In the genomic region with DNA sequence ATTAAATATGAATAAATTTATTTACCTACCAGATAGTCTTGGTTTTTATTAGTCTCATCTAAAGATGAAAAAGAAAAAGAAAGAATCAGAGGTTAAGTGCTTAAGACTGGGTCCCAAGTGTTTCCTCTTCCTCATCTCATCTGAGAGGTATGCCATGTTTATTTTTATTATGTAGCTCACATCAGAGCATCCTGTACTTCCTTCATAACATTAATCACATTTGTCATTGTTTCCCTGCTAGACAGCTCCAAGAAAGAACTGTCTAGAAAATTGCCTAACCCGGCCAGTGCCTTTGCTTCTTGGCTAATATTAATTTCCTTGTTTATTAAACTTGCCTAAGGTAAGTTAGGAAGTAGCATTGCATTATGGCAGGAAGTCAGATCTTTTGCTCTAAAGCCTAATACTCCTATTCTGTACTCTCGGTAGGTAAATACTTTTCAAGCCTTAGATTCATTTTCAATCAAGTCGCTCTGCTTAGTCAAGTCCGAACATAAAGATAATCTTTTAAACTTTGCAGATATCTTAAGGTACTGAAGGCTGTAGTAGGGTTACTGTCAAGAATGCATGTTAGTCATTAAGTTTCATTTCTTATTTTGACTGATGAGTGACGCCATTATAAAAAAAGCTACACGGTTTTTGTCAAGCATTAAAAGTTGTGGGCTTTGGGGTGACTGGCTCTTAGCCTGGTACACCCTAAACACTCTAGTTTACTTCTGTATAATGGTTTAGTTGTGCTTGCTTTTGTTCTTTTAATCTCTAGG, we compare ENCODE assay signal across 11 cellular contexts. TPM values are rescaled to one million over a fixed set of nuclear protein-coding genes. Genes with fewer than 3 reads are reported as not detected.
A peak's percentile ranks its signal among the peaks of the same experiment; 100 is the strongest.
DNase-seq lines count a peak whose midpoint lies in the region; ATAC-seq lines count a peak whose summit lies in the region.
"Had no signal": no experiment of that assay in that cellular context is flagged by ENCODE, and none has a peak within 500 bp of the region (broad histone marks: within the 10 kb centered on the region; RNA-seq: fewer than 3 reads in every experiment).

No MANE protein-coding gene starts in this region.

- H3K9me3 Mint-ChIP-seq in activated naive CD4-positive, alpha-beta T cell treated with anti-CD3 and anti-CD28 coated beads, Interleukin-2, amount 10 ng/mL, durations not matched to agents 7 days and 5 days, result peaks cover 8% of the 10 kb centered on the region
- H3K9me3 Mint-ChIP-seq in immature natural killer cell, result peaks cover 0 to 4% (median 0%) of the 10 kb centered on the region in 6 donors

- DNase-seq in activated CD4-positive, CD25-positive, alpha-beta regulatory T cell treated with anti-CD3 and anti-CD28 coated beads, Interleukin-2, amount 50 U/mL, for 72 hours, result no peak
- no peak for DNase-seq in activated naive CD4-positive, alpha-beta T cell treated with anti-CD3 and anti-CD28 coated beads, Interleukin-2, amount 10 ng/mL, durations not matched to agents 7 days and 5 days
- DNase-seq in immature natural killer cell (no peak), iPS-NIHi7 (ENCODE audit: extremely low spot score) (no peak)
- DNase-seq: foreskin melanocyte, naive B cell, NCI-H446 treated with DMSO at 0.1 percent for 48 hours had no signal

- peaks cover 9% of the 10 kb centered on the region for H3K4me1 Mint-ChIP-seq in activated naive CD4-positive, alpha-beta T cell treated with anti-CD3 and anti-CD28 coated beads, Interleukin-2, amount 10 ng/mL, durations not matched to agents 7 days and 5 days
- peaks cover 18 to 37% of the 10 kb centered on the region in 2 donors for H3K4me1 Mint-ChIP-seq in immature natural killer cell

- ATAC-seq in activated CD4-positive, CD25-positive, alpha-beta regulatory T cell treated with anti-CD3 and anti-CD28 coated beads, Interleukin-2, amount 50 U/mL, for 24 hours, result peak; percentile 96 to 98
- peak; percentile 61 for ATAC-seq in GM19452 (IDR thresholded peaks at IDR 0.05; ENCODE audit: unreplicated experiment)
- no peak for ATAC-seq in HG02840 (IDR thresholded peaks at IDR 0.05; ENCODE audit: low FRiP score, unreplicated experiment)
- no peak for ATAC-seq in HG03565 (IDR thresholded peaks at IDR 0.05; ENCODE audit: unreplicated experiment)

- H3K27ac Mint-ChIP-seq in activated naive CD4-positive, alpha-beta T cell treated with anti-CD3 and anti-CD28 coated beads, Interleukin-2, amount 10 ng/mL, durations not matched to agents 7 days and 5 days, result peak overlapping the region; percentile 49
- H3K27ac Mint-ChIP-seq in immature natural killer cell, result peak overlapping the region in 4 of 6 donors; percentile 11 to 70 (median 25)

- H3K36me3 Mint-ChIP-seq in activated naive CD4-positive, alpha-beta T cell treated with anti-CD3 and anti-CD28 coated beads, Interleukin-2, amount 10 ng/mL, durations not matched to agents 7 days and 5 days, result peaks cover 37% of the 10 kb centered on the region
- H3K36me3 Mint-ChIP-seq in immature natural killer cell, result peaks cover 19 to 29% (median 26%) of the 10 kb centered on the region in 3 donors

- H3K4me3 Mint-ChIP-seq in activated naive CD4-positive, alpha-beta T cell treated with anti-CD3 and anti-CD28 coated beads, Interleukin-2, amount 10 ng/mL, durations not matched to agents 7 days and 5 days, result no peak overlapping the region
- peak overlapping the region in 1 of 5 donors; percentile 15 for H3K4me3 Mint-ChIP-seq in immature natural killer cell
- H3K4me3 Mint-ChIP-seq: naive B cell had no signal

- no peaks in the 10 kb centered on the region for H3K27me3 Mint-ChIP-seq in activated naive CD4-positive, alpha-beta T cell treated with anti-CD3 and anti-CD28 coated beads, Interleukin-2, amount 10 ng/mL, durations not matched to agents 7 days and 5 days
- no peaks in the 10 kb centered on the region for H3K27me3 Mint-ChIP-seq in immature natural killer cell (ENCODE audit: low read depth in 3 of 3)
- H3K27me3 Mint-ChIP-seq: naive B cell had no signal

- CTCF ChIA-PET in activated naive CD4-positive, alpha-beta T cell treated with anti-CD3 and anti-CD28 coated beads, Interleukin-2, amount 10 ng/mL, durations not matched to agents 7 days and 5 days (lab: Charles Lee), result no interaction called here

RNA-seq across cellular contexts. Expression of a gene that starts 47.4 kb away (rescaled TPM):
- polyA plus RNA-seq in immature natural killer cell, result 10 to 100 TPM; 24.4 to 58.9 (median 29.4) TPM

Comparison
In these comparisons a context has a peak if more than half of its experiments do, and no peak if none do; other contexts are left out.
1. ATAC-seq: peak in activated CD4-positive, CD25-positive, alpha-beta regulatory T cell treated with anti-CD3 and anti-CD28 coated beads, Interleukin-2, amount 50 U/mL, for 24 hours (2 of 2) and GM19452 (single experiment); none in HG02840 (single experiment) and HG03565 (single experiment).